Comparison of ENCODE assay signal across 11 cellular contexts in the genomic region with DNA sequence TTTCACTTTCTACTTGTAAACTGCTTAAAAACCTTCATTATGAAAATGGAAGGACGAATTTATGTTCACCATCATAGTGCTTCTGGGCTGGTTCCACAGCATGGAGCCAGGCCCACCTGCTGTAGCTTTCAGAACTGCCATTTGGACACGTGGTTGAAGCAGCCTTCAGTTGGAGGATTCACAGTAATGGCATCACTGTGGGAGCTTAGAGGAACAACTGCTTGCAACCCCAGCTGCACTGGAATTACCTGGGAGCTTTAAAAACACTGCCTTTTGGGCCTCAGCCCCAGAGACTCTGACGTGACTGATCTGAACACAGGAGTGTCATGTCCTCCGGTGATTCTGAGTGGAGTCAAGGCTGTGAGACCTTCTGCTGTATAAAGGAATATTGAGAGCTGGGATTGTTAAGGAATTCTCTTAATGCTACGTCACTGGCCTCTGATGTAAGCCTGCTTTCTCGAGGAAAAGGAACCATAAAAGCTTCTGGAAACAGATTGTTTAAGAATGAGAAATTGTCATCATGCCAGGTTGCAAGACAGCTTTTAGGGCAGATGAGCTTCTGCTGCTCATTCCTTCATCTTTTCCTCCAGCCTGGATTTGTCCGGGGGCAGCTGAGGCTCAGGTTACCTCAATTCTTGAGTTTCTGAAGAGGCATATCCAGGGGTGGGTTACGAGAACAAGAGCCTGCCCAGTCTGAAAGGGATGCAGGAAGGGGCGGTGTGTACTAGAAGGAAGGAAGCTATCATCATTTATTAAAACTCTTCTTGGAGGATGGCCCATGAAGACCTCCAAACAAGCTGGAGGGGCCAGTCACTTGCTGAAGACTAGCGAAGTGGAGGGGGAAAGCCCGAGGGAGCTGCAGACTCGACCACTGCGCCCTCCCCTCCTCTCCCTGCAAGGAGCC. TPM values are rescaled to one million over a fixed set of nuclear protein-coding genes. Genes with fewer than 3 reads are reported as not detected.
DNase-seq lines count a peak whose midpoint lies in the region; ATAC-seq and TF ChIP-seq lines count a peak whose summit lies in the region.
"Had no signal": no experiment of that assay in that cellular context is flagged by ENCODE, and none has a peak within 500 bp of the region (broad histone marks: within the 10 kb centered on the region; RNA-seq: fewer than 3 reads in every experiment).

No MANE protein-coding gene starts in this region.

- H3K27me3 Mint-ChIP-seq in activated naive CD4-positive, alpha-beta T cell treated with anti-CD3 and anti-CD28 coated beads, Interleukin-2, amount 50 U/mL, for 24 hours = peaks cover 23% of the 10 kb centered on the region
- H3K27me3 Mint-ChIP-seq in endodermal cell (ENCODE audit: insufficient read depth) = peaks cover 61% of the 10 kb centered on the region

- H3K36me3 ChIP-seq in endodermal cell (ENCODE audit: control insufficient read depth, insufficient read depth, low read length) (no peaks in the 10 kb centered on the region), muscle layer of duodenum (ENCODE audit: control insufficient read depth in 1 of 2, insufficient read depth in 2 of 2, low read length in 2 of 2) (peaks cover 0 to 9% of the 10 kb centered on the region in 2 donors), upper lobe of right lung (peaks cover 6% of the 10 kb centered on the region), Karpas-422 (ENCODE audit: insufficient read depth, low read length) (no peaks in the 10 kb centered on the region)

- 86% methylated on average over 11 to 13 of the region's 13 CpGs for WGBS in endodermal cell (ENCODE audit: insufficient coverage in 1 of 2, insufficient read length in 1 of 2), 2 experiments

- no peak overlapping the region for H3K27ac ChIP-seq in endodermal cell (ENCODE audit: low read depth, low read length)
- H3K27ac ChIP-seq in muscle layer of duodenum (ENCODE audit: low read length) = peak overlapping the region; percentile 88
- peak overlapping the region; percentile 98 for H3K27ac ChIP-seq in upper lobe of right lung
- H3K27ac ChIP-seq in Karpas-422 (ENCODE audit: low read length) = no peak overlapping the region
- H3K27ac ChIP-seq: BLaER1 treated with 17β-estradiol and CSF1 and Interleukin-3, amounts not matched to agents 10 nM and 100 nM had no signal

- H3K27ac Mint-ChIP-seq in activated naive CD4-positive, alpha-beta T cell treated with anti-CD3 and anti-CD28 coated beads, Interleukin-2, amount 50 U/mL, for 24 hours = peak overlapping the region; percentile 46
- peak overlapping the region in 1 of 2 donors; percentile 35 for H3K27ac Mint-ChIP-seq in activated naive CD4-positive, alpha-beta T cell treated with anti-CD3 and anti-CD28 coated beads, Interleukin-2, amount 50 U/mL, for 72 hours
- no peak overlapping the region for H3K27ac Mint-ChIP-seq in endodermal cell

- H3K79me2 ChIP-seq in Karpas-422 (ENCODE audit: low read length) = no peaks in the 10 kb centered on the region

- H3K4me1 Mint-ChIP-seq in activated naive CD4-positive, alpha-beta T cell treated with anti-CD3 and anti-CD28 coated beads, Interleukin-2, amount 50 U/mL, for 24 hours = peaks cover 48% of the 10 kb centered on the region
- peaks cover 10% of the 10 kb centered on the region for H3K4me1 Mint-ChIP-seq in endodermal cell

- peak overlapping the region; percentile 39 for H3K4me3 Mint-ChIP-seq in activated naive CD4-positive, alpha-beta T cell treated with anti-CD3 and anti-CD28 coated beads, Interleukin-2, amount 50 U/mL, for 24 hours
- peak overlapping the region; percentile 56 for H3K4me3 Mint-ChIP-seq in endodermal cell

- no peak overlapping the region for H3K9ac ChIP-seq in endodermal cell (ENCODE audit: extremely low read depth, low read length, poor library complexity, severe bottlenecking)
- H3K9ac ChIP-seq in Karpas-422 (ENCODE audit: low read length) = no peak overlapping the region
- H3K9ac ChIP-seq: BLaER1 treated with 17β-estradiol and CSF1 and Interleukin-3, amounts not matched to agents 10 nM and 100 nM had no signal

- no peaks in the 10 kb centered on the region for H3K9me2 ChIP-seq in Karpas-422 (replicated peaks; ENCODE audit: insufficient read depth, low read length)

- no peak overlapping the region for H2AFZ ChIP-seq in Karpas-422 (ENCODE audit: low read length)

- peaks cover 20% of the 10 kb centered on the region for H3K36me3 Mint-ChIP-seq in activated naive CD4-positive, alpha-beta T cell treated with anti-CD3 and anti-CD28 coated beads, Interleukin-2, amount 50 U/mL, for 24 hours
- H3K36me3 Mint-ChIP-seq in activated naive CD4-positive, alpha-beta T cell treated with anti-CD3 and anti-CD28 coated beads, Interleukin-2, amount 50 U/mL, for 72 hours = peaks cover 38 to 92% of the 10 kb centered on the region in 2 donors
- peaks cover 3% of the 10 kb centered on the region for H3K36me3 Mint-ChIP-seq in endodermal cell (ENCODE audit: low read depth)

- H3K4me3 ChIP-seq in endodermal cell (ENCODE audit: low read length) (no peak overlapping the region), muscle layer of duodenum (ENCODE audit: low read depth in 1 of 2, low read length in 2 of 2) (peak overlapping the region; percentile 62 to 64), upper lobe of right lung (peak overlapping the region; percentile 75), Karpas-422 (ENCODE audit: low read length) (no peak overlapping the region)
- H3K4me3 ChIP-seq: BLaER1 treated with 17β-estradiol and CSF1 and Interleukin-3, amounts not matched to agents 10 nM and 100 nM had no signal

- H3K27me3 ChIP-seq in endodermal cell (ENCODE audit: control insufficient read depth, insufficient read depth, low read length, poor library complexity, severe bottlenecking) (peaks cover 24% of the 10 kb centered on the region), muscle layer of duodenum (ENCODE audit: low read depth, low read length) (no peaks in the 10 kb centered on the region), upper lobe of right lung (no peaks in the 10 kb centered on the region), Karpas-422 (ENCODE audit: low read length) (0 out of 2 replicates have a peak, but pooled peaks cover 4% of the 10 kb centered on the region)
- H3K27me3 ChIP-seq: BLaER1 treated with 17β-estradiol and CSF1 and Interleukin-3, amounts not matched to agents 10 nM and 100 nM had no signal

- H3K4me1 ChIP-seq in endodermal cell (ENCODE audit: control insufficient read depth, insufficient read depth, low read length) (no peaks in the 10 kb centered on the region), muscle layer of duodenum (ENCODE audit: control insufficient read depth in 1 of 2, insufficient read depth in 2 of 2, low read length in 2 of 2) (no peaks in the 10 kb centered on the region), upper lobe of right lung (peaks cover 39% of the 10 kb centered on the region), Karpas-422 (ENCODE audit: low read length) (no peaks in the 10 kb centered on the region)

- TF ChIP-seq CTCF in endodermal cell (conservative IDR thresholded peaks at IDR 0.05) (no peak), upper lobe of right lung (IDR thresholded peaks at IDR 0.05) (no peak)

- intact Hi-C loops in upper lobe of right lung (cut with DNase I) = no loop called here

- ATAC-seq in activated naive CD4-positive, alpha-beta T cell treated with anti-CD3 and anti-CD28 coated beads, Interleukin-2, amount 50 U/mL, for 72 hours = no peak
- ATAC-seq in upper lobe of right lung = peak; percentile 2

- H3K9me3 ChIP-seq in endodermal cell (ENCODE audit: control insufficient read depth, low read length) (peaks cover 15% of the 10 kb centered on the region), muscle layer of duodenum (ENCODE audit: control insufficient read depth in 1 of 2, low read length in 2 of 2) (peaks cover 10 to 12% of the 10 kb centered on the region in 2 donors), upper lobe of right lung (no peaks in the 10 kb centered on the region), Karpas-422 (ENCODE audit: low read length) (peaks cover 13% of the 10 kb centered on the region)

- H3K4me2 ChIP-seq in Karpas-422 (ENCODE audit: low read depth, low read length, poor library complexity, severe bottlenecking) = no peak overlapping the region
- H3K4me2 ChIP-seq: BLaER1 treated with 17β-estradiol and CSF1 and Interleukin-3, amounts not matched to agents 10 nM and 100 nM had no signal

- H4K20me1 ChIP-seq in Karpas-422 (ENCODE audit: insufficient read depth, low read depth, low read length) = no peaks in the 10 kb centered on the region
- H4K20me1 ChIP-seq: BLaER1 treated with 17β-estradiol and CSF1 and Interleukin-3, amounts not matched to agents 10 nM and 100 nM had no signal

- peaks cover 28% of the 10 kb centered on the region for H3K9me3 Mint-ChIP-seq in activated naive CD4-positive, alpha-beta T cell treated with anti-CD3 and anti-CD28 coated beads, Interleukin-2, amount 50 U/mL, for 24 hours
- H3K9me3 Mint-ChIP-seq in activated naive CD4-positive, alpha-beta T cell treated with anti-CD3 and anti-CD28 coated beads, Interleukin-2, amount 50 U/mL, for 72 hours = peaks cover 25% of the 10 kb centered on the region in 2 donors
- peaks cover 9% of the 10 kb centered on the region for H3K9me3 Mint-ChIP-seq in endodermal cell

- DNase-seq in activated naive CD4-positive, alpha-beta T cell treated with anti-CD3 and anti-CD28 coated beads, Interleukin-2, amount 50 U/mL, for 72 hours (ENCODE audit: low spot score in 2 of 2) = no peak
- DNase-seq in endodermal cell = no peak
- DNase-seq in upper lobe of right lung = no peak
- DNase-seq in Karpas-422 = no peak
- DNase-seq in stimulated activated naive CD4-positive, alpha-beta T cell treated with Interleukin-2 at 50 U/mL for 16 hours (lab: John Stamatoyannopoulos, UW) = no peak
- no peak for DNase-seq in cortex of kidney (lab: John Stamatoyannopoulos, UW)
- DNase-seq: activated CD4-positive, CD25-positive, alpha-beta regulatory T cell; NCI-H446 had no signal

RNA-seq across cellular contexts. Expression of a gene that starts 1.3 kb away (rescaled TPM):
- 1 to 10 TPM; 6.8 to 6.9 TPM for total RNA-seq in activated naive CD4-positive, alpha-beta T cell treated with anti-CD3 and anti-CD28 coated beads, Interleukin-2, amount 50 U/mL, for 72 hours
- total RNA-seq in endodermal cell (1 to 10 TPM; 3.0 to 4.1 TPM), upper lobe of right lung (196 TPM)
- polyA plus RNA-seq in endodermal cell (2013, experiment 1 of 2) = 0.96 TPM
- 0.79 TPM for polyA plus RNA-seq in endodermal cell (2013, experiment 2 of 2)
- total RNA-seq in Karpas-422 (2014; rRNA removed; shearing (Covaris generic); ENCODE audit: low replicate concordance) = not detected in 2 replicates

RNA-seq across cellular contexts. Expression of a gene that starts 45.6 kb away (rescaled TPM):
- total RNA-seq in activated naive CD4-positive, alpha-beta T cell treated with anti-CD3 and anti-CD28 coated beads, Interleukin-2, amount 50 U/mL, for 72 hours = under 1 TPM in 1 of 2 donors, not detected in 1; 0.75 TPM
- under 1 TPM; 0.38 to 0.44 TPM for total RNA-seq in endodermal cell
- polyA plus RNA-seq in endodermal cell (2013, experiment 1 of 2) = not detected
- polyA plus RNA-seq in endodermal cell (2013, experiment 2 of 2) = not detected
- total RNA-seq in upper lobe of right lung = 0.58 TPM
- not detected in 2 replicates for total RNA-seq in Karpas-422 (2014; rRNA removed; shearing (Covaris generic); ENCODE audit: low replicate concordance)

Comparison
In these comparisons a context has a peak if more than half of its experiments do, and no peak if none do; other contexts are left out.
1. H3K27ac ChIP-seq: peak in muscle layer of duodenum (single experiment) and upper lobe of right lung (single experiment); none in endodermal cell (single experiment) and Karpas-422 (single experiment).
2. H3K4me3 ChIP-seq: peak in muscle layer of duodenum (2 of 2) and upper lobe of right lung (single experiment); none in endodermal cell (single experiment) and Karpas-422 (single experiment).
3. RNA of a gene that starts 1.3 kb away (total RNA-seq): 196 TPM in upper lobe of right lung (single experiment); 6.8 to 6.9 TPM in activated naive CD4-positive, alpha-beta T cell treated with anti-CD3 and anti-CD28 coated beads, Interleukin-2, amount 50 U/mL, for 72 hours, 3.0 to 4.1 TPM in endodermal cell and not detected in Karpas-422; every median in the first group is over 10 times any median in the second.